ENCODE assay signal across 24 cellular contexts in genomic region chr7:150466477-150466876, GRCh38. TPM values are rescaled to one million over a fixed set of nuclear protein-coding genes. Genes with fewer than 3 reads are reported as not detected.
DNase-seq lines count a peak whose midpoint lies in the region; ATAC-seq and TF ChIP-seq lines count a peak whose summit lies in the region.
"Had no signal": no experiment of that assay in that cellular context is flagged by ENCODE, and none has a peak within 500 bp of the region (broad histone marks: within the 10 kb centered on the region; RNA-seq: fewer than 3 reads in every experiment).

No MANE protein-coding gene starts in this region.

- H3K4me1 ChIP-seq in breast epithelium (no peaks in the 10 kb centered on the region), suprapubic skin (peaks cover 15% of the 10 kb centered on the region), vagina (no peaks in the 10 kb centered on the region)
- H3K4me1 ChIP-seq: BE2C had no signal

- BruUV-seq in MCF 10A (replicated peaks; lab: Mats Ljungman, UMichigan): no TSS peak

- CTCF ChIA-PET in MCF 10A (lab: Yijun Ruan, JAX): interaction anchor here (0.6 to 0.7 kb wide), 5 partner anchors 15 to 724 kb away, joined by 3 to 5 read pairs (median 3); no protein-coding TSS in a partner anchor

- peak overlapping the region in 1 of 3 donors; percentile 50 for H3K4me3 ChIP-seq in breast epithelium
- no peak overlapping the region for H3K4me3 ChIP-seq in fibroblast of villous mesenchyme (ENCODE audit: low read depth, low read length)
- peak overlapping the region; percentile 21 for H3K4me3 ChIP-seq in suprapubic skin
- H3K4me3 ChIP-seq in vagina: no peak overlapping the region

- H3K27me3 Mint-ChIP-seq in MCF 10A (ENCODE audit: insufficient read depth, unreplicated experiment): no peaks in the 10 kb centered on the region

- POLR2A ChIA-PET in MCF 10A (lab: Yijun Ruan, JAX): interaction anchor here (0.6 to 0.8 kb wide), 2 partner anchors 13 to 20 kb away, joined by 3 read pairs; no protein-coding TSS in a partner anchor

- TF ChIP-seq POLR2A in breast epithelium (IDR thresholded peaks at IDR 0.05) (no peak), suprapubic skin (IDR thresholded peaks at IDR 0.05) (no peak), vagina (IDR thresholded peaks at IDR 0.05) (no peak)

- TF ChIP-seq EP300 in suprapubic skin (IDR thresholded peaks at IDR 0.05): no peak

- WGBS in suprapubic skin: 27% methylated on average over 6 of the region's 6 CpGs

- H3K4me3 Mint-ChIP-seq in MCF 10A (ENCODE audit: unreplicated experiment): no peak overlapping the region

- TF ChIP-seq CTCF in MCF 10A (IDR thresholded peaks at IDR 0.05; ENCODE audit: unreplicated experiment): no peak
- TF ChIP-seq CTCF in breast epithelium (IDR thresholded peaks at IDR 0.05): no peak
- no peak for TF ChIP-seq CTCF in fibroblast of villous mesenchyme (IDR thresholded peaks at IDR 0.05; ENCODE audit: insufficient read depth, low read depth, low read length)
- no peak for TF ChIP-seq CTCF in suprapubic skin (IDR thresholded peaks at IDR 0.05)
- no peak for TF ChIP-seq CTCF in vagina (IDR thresholded peaks at IDR 0.05)

- H3K27ac ChIP-seq in breast epithelium (peak overlapping the region in 1 of 2 donors; percentile 68), suprapubic skin (no peak overlapping the region), vagina (no peak overlapping the region)
- H3K27ac ChIP-seq: stomach, VCaP had no signal

- H3K27ac Mint-ChIP-seq in MCF 10A (ENCODE audit: low read depth, unreplicated experiment): peak overlapping the region; percentile 20

- ATAC-seq in HG02870 (IDR thresholded peaks at IDR 0.05; ENCODE audit: unreplicated experiment) (no peak), GM18868 (IDR thresholded peaks at IDR 0.05; ENCODE audit: unreplicated experiment) (no peak)
- ATAC-seq: left lung had no signal

- peaks cover 17 to 21% of the 10 kb centered on the region in 2 donors for H3K9me3 ChIP-seq in breast epithelium
- peaks cover 11% of the 10 kb centered on the region for H3K9me3 ChIP-seq in suprapubic skin
- no peaks in the 10 kb centered on the region for H3K9me3 ChIP-seq in vagina
- H3K9me3 ChIP-seq: BE2C had no signal

- no peaks in the 10 kb centered on the region for H3K27me3 ChIP-seq in breast epithelium
- H3K27me3 ChIP-seq in suprapubic skin: no peaks in the 10 kb centered on the region
- no peaks in the 10 kb centered on the region for H3K27me3 ChIP-seq in vagina
- H3K27me3 ChIP-seq: left lung, stomach had no signal

- intact Hi-C loops in MCF 10A (cut with micrococcal nuclease) (no loop called here), breast epithelium (cut with DNase I; ENCODE audit: low total_unique reads) (no loop called here), vagina (cut with DNase I) (no loop called here)

- H3K36me3 ChIP-seq in breast epithelium (no peaks in the 10 kb centered on the region), suprapubic skin (no peaks in the 10 kb centered on the region), vagina (no peaks in the 10 kb centered on the region)
- H3K36me3 ChIP-seq: BE2C had no signal

- no peaks in the 10 kb centered on the region for H3K36me3 Mint-ChIP-seq in MCF 10A (ENCODE audit: insufficient read depth, unreplicated experiment)

- H3K9me3 Mint-ChIP-seq in MCF 10A (ENCODE audit: unreplicated experiment): peaks cover 20% of the 10 kb centered on the region

- H3K4me1 Mint-ChIP-seq in MCF 10A (ENCODE audit: insufficient read depth, unreplicated experiment): peaks cover 13% of the 10 kb centered on the region

- peak; percentile 27 for DNase-seq in MCF 10A (ENCODE audit: unreplicated experiment)
- DNase-seq in breast epithelium (ENCODE audit: low spot score in 2 of 2): no peak
- DNase-seq in fibroblast of villous mesenchyme (ENCODE audit: low read depth): peak; percentile 19
- peak; percentile 73 to 88 for DNase-seq in lung microvascular endothelial cell (ENCODE audit: low read depth in 2 of 2)
- no peak for DNase-seq in suprapubic skin (ENCODE audit: low spot score in 2 of 2)
- no peak for DNase-seq in vagina (ENCODE audit: extremely low spot score in 2 of 2)
- DNase-seq: activated CD4-positive, alpha-beta T cell treated with anti-CD3 and anti-CD28 coated beads, Interleukin-2, amount 50 U/mL, for 4 hours; activated T-cell treated with anti-CD3 and anti-CD28 coated beads for 4 hours; aorta; BE2C; DMS153; GF-D8; H7; left lung; NCI-H146; NCI-H2171 treated with DMSO at 0.1 percent for 48 hours; NCI-H69; SHP77; stomach had no signal

RNA-seq across cellular contexts. Expression of gene GIMAP8, which starts 16.0 kb away (rescaled TPM):
- total RNA-seq in MCF 10A (2022) (not detected in 2 replicates), breast epithelium (10 to 100 TPM in 2 of 3 donors, 1 to 10 TPM in 1; 7.2 to 11.5 (median 10.4) TPM), fibroblast of villous mesenchyme (under 0.01 TPM in 1 of 2 replicates, not detected in the other), lung microvascular endothelial cell (88.7 and 137 TPM in 2 replicates), suprapubic skin (1 to 10 TPM; 1.5 to 5.6 (median 3.2) TPM), vagina (9.6 TPM)
- total RNA-seq: A172, H7, osteocyte had no signal

RNA-seq across cellular contexts. Expression of gene GIMAP7, which starts 48.2 kb away (rescaled TPM):
- total RNA-seq in MCF 10A (2022) (not detected in 2 replicates), breast epithelium (10 to 100 TPM in 2 of 3 donors, 1 to 10 TPM in 1; 9.4 to 22.1 (median 15.7) TPM), fibroblast of villous mesenchyme (not detected in 2 replicates), lung microvascular endothelial cell (44.2 and 104 TPM in 2 replicates), suprapubic skin (10 to 100 TPM in 1 of 4 donors, 1 to 10 TPM in 3; 1.4 to 10.8 (median 4.9) TPM), vagina (16.0 TPM)
- total RNA-seq: A172, H7, osteocyte had no signal

Comparison
In these comparisons a context has a peak if more than half of its experiments do, and no peak if none do; other contexts are left out.
1. DNase-seq: peak in MCF 10A (single experiment), fibroblast of villous mesenchyme (single experiment) and lung microvascular endothelial cell (2 of 2); none in breast epithelium (0 of 2), suprapubic skin (0 of 2) and vagina (0 of 2).